In genomic region chr2:97718051-97718882, GRCh38 we compare ENCODE assay signal across 1 cellular context.
TF ChIP-seq lines count a peak whose summit lies in the region.

No MANE protein-coding gene starts in this region.

TF ChIP-seq in WTC11, 78 proteins besides CTCF, POLR2A, EP300 and RAD21 (continued from another document):
- TF ChIP-seq AFF4 (CRISPR knock-in tag; IDR thresholded peaks at IDR 0.05; ENCODE audit: borderline replicate concordance) (no peak), ZMAT4 (CRISPR knock-in tag; IDR thresholded peaks at IDR 0.05) (no peak), CREB1 (CRISPR knock-in tag; IDR thresholded peaks at IDR 0.05) (no peak), ZNF138 (CRISPR knock-in tag; conservative IDR thresholded peaks at IDR 0.05) (no peak), ARID4B (CRISPR knock-in tag; IDR thresholded peaks at IDR 0.05; ENCODE audit: borderline replicate concordance) (no peak)
